8 cellular contexts compared by ENCODE assay signal in genomic region chr4:48269861-48270515, GRCh38. TPM values are rescaled to one million over a fixed set of nuclear protein-coding genes. Genes with fewer than 3 reads are reported as not detected.
DNase-seq lines count a peak whose midpoint lies in the region; ATAC-seq, FAIRE-seq and TF ChIP-seq lines count a peak whose summit lies in the region.

No MANE protein-coding gene starts in this region.

- no peak for FAIRE-seq in A549 (lab: Jason Lieb, UNC)

- no peaks in the 10 kb centered on the region for H3K9me3 ChIP-seq in A549

- WGBS in A549 (ENCODE audit: missing lambda C conversion rate), result 13% methylated on average over 8 of the region's 41 CpGs

- H3K4me1 ChIP-seq in A549, result 0 out of 3 replicates have a peak, but pooled peaks cover 3% of the 10 kb centered on the region

- ATAC-seq in A549, result peak; percentile 90 to 95
- ATAC-seq in GM18511 (IDR thresholded peaks at IDR 0.05; ENCODE audit: unreplicated experiment), result peak; percentile 81
- peak; percentile 86 for ATAC-seq in HG03025 (IDR thresholded peaks at IDR 0.05; ENCODE audit: low FRiP score, unreplicated experiment)

- peak overlapping the region; percentile 76 to 85 for H3K27ac ChIP-seq in A549

- POLR2A ChIA-PET in A549 (lab: Yijun Ruan, JAX), result no interaction called here

- TF ChIP-seq RAD21 in A549 (conservative IDR thresholded peaks at IDR 0.05 in 1 of 2, IDR thresholded peaks at IDR 0.05 in 1 of 2), result no peak

- TF ChIP-seq CTCF in A549 (IDR thresholded peaks at IDR 0.05), result no peak
- no peak for TF ChIP-seq CTCF in WI38 (IDR thresholded peaks at IDR 0.05; ENCODE audit: low read depth, low read length)
- peak; percentile 30 for TF ChIP-seq CTCF in cardiac fibroblast (IDR thresholded peaks at IDR 0.05; ENCODE audit: low read depth, low read length)

- H3K4me2 ChIP-seq in A549, result peak overlapping the region; percentile 83

- CTCF ChIA-PET in A549 (lab: Yijun Ruan, JAX), result interaction anchor here (1.3 kb wide), 2 partner anchors 45 to 104 kb away, joined by 3 to 5 read pairs; no protein-coding TSS in a partner anchor

- peak; percentile 28 for TF ChIP-seq POLR2A in A549 (IDR thresholded peaks at IDR 0.05; ENCODE audit: low read length)

- peak; percentile 76 to 88 for DNase-seq in A549 (ENCODE audit: low read depth in 1 of 2, low spot score in 1 of 2)
- DNase-seq in NCI-H2171 (lab: John Stamatoyannopoulos, UW), result peak; percentile 10
- DNase-seq in cardiac fibroblast (ENCODE audit: low read depth in 2 of 2), result peak; percentile 52 to 60
- peak; percentile 96 for DNase-seq in islet precursor cell
- peak; percentile 87 to 92 (median 91) for DNase-seq in stimulated activated CD4-positive, alpha-beta T cell treated with anti-CD3 and anti-CD28 coated beads, Interleukin-12 subunit alpha, Interleukin-12 subunit beta, amount 100 ng/mL, for 48 hours (ENCODE audit: low read depth in 2 of 3, low spot score in 1 of 3)

- no peak for TF ChIP-seq EP300 in A549 (IDR thresholded peaks at IDR 0.05)

- peak overlapping the region; percentile 96 for H3K4me3 ChIP-seq in A549
- peak overlapping the region; percentile 68 for H3K4me3 ChIP-seq in WI38 (ENCODE audit: low read depth, low read length)
- H3K4me3 ChIP-seq in cardiac fibroblast (replicated peaks in 1 of 2; ENCODE audit: low read depth in 2 of 2, low read length in 2 of 2), result peak overlapping the region; percentile 59 to 67

TF ChIP-seq in A549, 52 proteins besides CTCF, POLR2A, EP300 and RAD21:
- TF ChIP-seq CEBPB (IDR thresholded peaks at IDR 0.05) (no peak), ATOH8 (CRISPR knock-in tag; IDR thresholded peaks at IDR 0.05; ENCODE audit: low read depth) (no peak), NPAS2 (CRISPR knock-in tag; IDR thresholded peaks at IDR 0.05; ENCODE audit: borderline replicate concordance) (no peak), PHF8 (IDR thresholded peaks at IDR 0.05; ENCODE audit: borderline replicate concordance, low read depth) (peak; percentile 12; the same call in 1 of the 2 replicates), ESRRA (IDR thresholded peaks at IDR 0.05; ENCODE audit: borderline replicate concordance, low read length) (no peak), RARB (CRISPR knock-in tag; IDR thresholded peaks at IDR 0.05) (no peak), MAX (IDR thresholded peaks at IDR 0.05) (0 out of 2 replicates have a peak, but pooled peaks have one; percentile 17), BHLHE40 (IDR thresholded peaks at IDR 0.05; ENCODE audit: low read depth, low read length) (no peak), ZFP36 (IDR thresholded peaks at IDR 0.05; ENCODE audit: borderline replicate concordance, partially characterized antibody) (no peak), NR3C1 (IDR thresholded peaks at IDR 0.05) (no peak), HES2 (IDR thresholded peaks at IDR 0.05) (no peak), HOXB5 (CRISPR knock-in tag; IDR thresholded peaks at IDR 0.05) (no peak)
- TF ChIP-seq, protein P1, sequence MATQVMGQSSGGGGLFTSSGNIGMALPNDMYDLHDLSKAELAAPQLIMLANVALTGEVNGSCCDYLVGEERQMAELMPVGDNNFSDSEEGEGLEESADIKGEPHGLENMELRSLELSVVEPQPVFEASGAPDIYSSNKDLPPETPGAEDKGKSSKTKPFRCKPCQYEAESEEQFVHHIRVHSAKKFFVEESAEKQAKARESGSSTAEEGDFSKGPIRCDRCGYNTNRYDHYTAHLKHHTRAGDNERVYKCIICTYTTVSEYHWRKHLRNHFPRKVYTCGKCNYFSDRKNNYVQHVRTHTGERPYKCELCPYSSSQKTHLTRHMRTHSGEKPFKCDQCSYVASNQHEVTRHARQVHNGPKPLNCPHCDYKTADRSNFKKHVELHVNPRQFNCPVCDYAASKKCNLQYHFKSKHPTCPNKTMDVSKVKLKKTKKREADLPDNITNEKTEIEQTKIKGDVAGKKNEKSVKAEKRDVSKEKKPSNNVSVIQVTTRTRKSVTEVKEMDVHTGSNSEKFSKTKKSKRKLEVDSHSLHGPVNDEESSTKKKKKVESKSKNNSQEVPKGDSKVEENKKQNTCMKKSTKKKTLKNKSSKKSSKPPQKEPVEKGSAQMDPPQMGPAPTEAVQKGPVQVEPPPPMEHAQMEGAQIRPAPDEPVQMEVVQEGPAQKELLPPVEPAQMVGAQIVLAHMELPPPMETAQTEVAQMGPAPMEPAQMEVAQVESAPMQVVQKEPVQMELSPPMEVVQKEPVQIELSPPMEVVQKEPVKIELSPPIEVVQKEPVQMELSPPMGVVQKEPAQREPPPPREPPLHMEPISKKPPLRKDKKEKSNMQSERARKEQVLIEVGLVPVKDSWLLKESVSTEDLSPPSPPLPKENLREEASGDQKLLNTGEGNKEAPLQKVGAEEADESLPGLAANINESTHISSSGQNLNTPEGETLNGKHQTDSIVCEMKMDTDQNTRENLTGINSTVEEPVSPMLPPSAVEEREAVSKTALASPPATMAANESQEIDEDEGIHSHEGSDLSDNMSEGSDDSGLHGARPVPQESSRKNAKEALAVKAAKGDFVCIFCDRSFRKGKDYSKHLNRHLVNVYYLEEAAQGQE (IDR thresholded peaks at IDR 0.05), result no peak
- TF ChIP-seq, protein P2, sequence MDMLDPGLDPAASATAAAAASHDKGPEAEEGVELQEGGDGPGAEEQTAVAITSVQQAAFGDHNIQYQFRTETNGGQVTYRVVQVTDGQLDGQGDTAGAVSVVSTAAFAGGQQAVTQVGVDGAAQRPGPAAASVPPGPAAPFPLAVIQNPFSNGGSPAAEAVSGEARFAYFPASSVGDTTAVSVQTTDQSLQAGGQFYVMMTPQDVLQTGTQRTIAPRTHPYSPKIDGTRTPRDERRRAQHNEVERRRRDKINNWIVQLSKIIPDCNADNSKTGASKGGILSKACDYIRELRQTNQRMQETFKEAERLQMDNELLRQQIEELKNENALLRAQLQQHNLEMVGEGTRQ (IDR thresholded peaks at IDR 0.05), result peak; percentile 44
- TF ChIP-seq, protein P3, sequence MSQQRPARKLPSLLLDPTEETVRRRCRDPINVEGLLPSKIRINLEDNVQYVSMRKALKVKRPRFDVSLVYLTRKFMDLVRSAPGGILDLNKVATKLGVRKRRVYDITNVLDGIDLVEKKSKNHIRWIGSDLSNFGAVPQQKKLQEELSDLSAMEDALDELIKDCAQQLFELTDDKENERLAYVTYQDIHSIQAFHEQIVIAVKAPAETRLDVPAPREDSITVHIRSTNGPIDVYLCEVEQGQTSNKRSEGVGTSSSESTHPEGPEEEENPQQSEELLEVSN (IDR thresholded peaks at IDR 0.05; ENCODE audit: borderline replicate concordance, low read depth), result 0 out of 2 replicates have a peak, but pooled peaks have one; percentile 34
TF ChIP-seq in A549: peak in this region for 4.

RNA-seq across cellular contexts. Expression of gene TEC, which starts 0.3 kb away (rescaled TPM):
- polyA plus RNA-seq in A549 (2011; rRNA removed) (1.2 and 1.3 TPM in 2 replicates), A549 (2017; fragmentation: RNase III; extraction: RNeasy Plus Mini Kit Qiagen cat#74134 plus additional on column Dnase treatment) (1.4 to 1.9 TPM (median 1.6 TPM) in 3 replicates)
- polyA plus RNA-seq in A549 (2012; cell fraction: cytosol; rRNA removed), result 0.29 and 0.30 TPM in 2 replicates
- polyA plus RNA-seq in A549 (2012; cell fraction: nucleus; rRNA removed), result 0.36 and 0.71 TPM in 2 replicates
- polyA minus RNA-seq in A549 (2011; rRNA and poly(A)+ RNA removed), result 1.3 and 1.6 TPM in 2 replicates

Comparison
In these comparisons a context has a peak if more than half of its experiments do, and no peak if none do; other contexts are left out.
1. Peak in every context shown above with its lines: DNase-seq, ATAC-seq, H3K4me3 ChIP-seq and H3K27ac ChIP-seq.
2. DNase-seq: peak in every context shown above with its lines; median percentile 96 in islet precursor cell; 91 in stimulated activated CD4-positive, alpha-beta T cell treated with anti-CD3 and anti-CD28 coated beads, Interleukin-12 subunit alpha, Interleukin-12 subunit beta, amount 100 ng/mL, for 48 hours; 82 in A549; 56 in cardiac fibroblast; 10 in NCI-H2171.